Comparison of ENCODE assay signal across 8 cellular contexts in genomic region chr3:49674491-49674983, GRCh38. TPM values are rescaled to one million over a fixed set of nuclear protein-coding genes. Genes with fewer than 3 reads are reported as not detected.
DNase-seq lines count a peak whose midpoint lies in the region; ATAC-seq and TF ChIP-seq lines count a peak whose summit lies in the region.

No MANE protein-coding gene starts in this region.

- no peak for TF ChIP-seq CTCF in foreskin keratinocyte (conservative IDR thresholded peaks at IDR 0.05)

- no peak overlapping the region for H3K27ac ChIP-seq in foreskin keratinocyte

- H3K4me3 ChIP-seq in skeletal muscle cell (ENCODE audit: low read depth, low read length): peak overlapping the region; percentile 78

- peak; percentile 18 for ATAC-seq in GM18868 (IDR thresholded peaks at IDR 0.05; ENCODE audit: unreplicated experiment)
- peak; percentile 14 for ATAC-seq in HG03025 (IDR thresholded peaks at IDR 0.05; ENCODE audit: low FRiP score, unreplicated experiment)
- ATAC-seq in activated CD4-positive, alpha-beta T cell treated with anti-CD3 and anti-CD28 coated beads for 36 hours: peak; percentile 5
- peak; percentile 4 for ATAC-seq in foreskin keratinocyte

- H3K4me1 Mint-ChIP-seq in activated CD4-positive, alpha-beta T cell treated with anti-CD3 and anti-CD28 coated beads for 36 hours: peaks cover 29% of the 10 kb centered on the region

- no peaks in the 10 kb centered on the region for H3K4me1 ChIP-seq in foreskin keratinocyte

- peak overlapping the region; percentile 88 for H3K4me3 Mint-ChIP-seq in activated CD4-positive, alpha-beta T cell treated with anti-CD3 and anti-CD28 coated beads for 36 hours

- POLR2A ChIA-PET in activated CD4-positive, alpha-beta T cell treated with anti-CD3 and anti-CD28 coated beads for 36 hours (lab: Charles Lee): no interaction called here

- H3K9me3 Mint-ChIP-seq in activated CD4-positive, alpha-beta T cell treated with anti-CD3 and anti-CD28 coated beads for 36 hours (ENCODE audit: low read depth): no peaks in the 10 kb centered on the region

- peak; percentile 49 for DNase-seq in activated CD4-positive, alpha-beta T cell treated with anti-CD3 and anti-CD28 coated beads for 36 hours
- no peak for DNase-seq in foreskin keratinocyte
- DNase-seq in skeletal muscle cell (ENCODE audit: low read depth): no peak
- no peak for DNase-seq in DMS114 treated with DMSO at 0.1 percent for 48 hours (lab: John Stamatoyannopoulos, UW; ENCODE audit: unreplicated experiment)
- no peak for DNase-seq in cerebellar cortex (ENCODE audit: low spot score)
- no peak for DNase-seq in EL

- peak overlapping the region; percentile 77 for H3K27ac Mint-ChIP-seq in activated CD4-positive, alpha-beta T cell treated with anti-CD3 and anti-CD28 coated beads for 36 hours

- intact Hi-C loops in activated CD4-positive, alpha-beta T cell treated with anti-CD3 and anti-CD28 coated beads for 36 hours (cut with DNase I, micrococcal nuclease): loop anchor here (1.0 to 5.0 kb wide), 21 partner anchors 14 to 776 kb away; partner anchors contain the start of genes MST1 (in 2 of the 2), RNF123 (in 2 of the 2), AMIGO3 (in 1 of the 2) and ARIH2 (in 1 of the 2)

- H3K27me3 Mint-ChIP-seq in activated CD4-positive, alpha-beta T cell treated with anti-CD3 and anti-CD28 coated beads for 36 hours: no peaks in the 10 kb centered on the region

- peaks cover 15% of the 10 kb centered on the region for H3K36me3 Mint-ChIP-seq in activated CD4-positive, alpha-beta T cell treated with anti-CD3 and anti-CD28 coated beads for 36 hours (ENCODE audit: low read depth)

- CTCF ChIA-PET in activated CD4-positive, alpha-beta T cell treated with anti-CD3 and anti-CD28 coated beads for 36 hours (lab: Charles Lee): no interaction called here

- H3K27me3 ChIP-seq in foreskin keratinocyte: no peaks in the 10 kb centered on the region

RNA-seq across cellular contexts. Expression of gene APEH, which starts 0.4 kb away (rescaled TPM):
- 100 to 1,000 TPM; 110 to 137 TPM for total RNA-seq in activated CD4-positive, alpha-beta T cell treated with anti-CD3 and anti-CD28 coated beads for 36 hours
- 158 and 176 TPM in 2 replicates for total RNA-seq in foreskin keratinocyte
- polyA plus RNA-seq in foreskin keratinocyte: 130 and 144 TPM in 2 replicates

RNA-seq across cellular contexts. Expression of gene MST1, which starts 14.7 kb away (rescaled TPM):
- 1 to 10 TPM; 8.7 to 9.7 TPM for total RNA-seq in activated CD4-positive, alpha-beta T cell treated with anti-CD3 and anti-CD28 coated beads for 36 hours
- total RNA-seq in foreskin keratinocyte: 5.6 and 7.5 TPM in 2 replicates
- 6.0 and 6.1 TPM in 2 replicates for polyA plus RNA-seq in foreskin keratinocyte

RNA-seq across cellular contexts. Expression of gene RNF123, which starts 14.8 kb away (rescaled TPM):
- total RNA-seq in activated CD4-positive, alpha-beta T cell treated with anti-CD3 and anti-CD28 coated beads for 36 hours: 10 to 100 TPM; 25.2 to 32.7 TPM
- total RNA-seq in foreskin keratinocyte: 19.2 and 22.8 TPM in 2 replicates
- 19.0 and 20.8 TPM in 2 replicates for polyA plus RNA-seq in foreskin keratinocyte

RNA-seq across cellular contexts. Expression of gene AMIGO3, which starts 44.9 kb away (rescaled TPM):
- under 1 TPM in 1 of 2 experiments, not detected in 1; 0.07 TPM for total RNA-seq in activated CD4-positive, alpha-beta T cell treated with anti-CD3 and anti-CD28 coated beads for 36 hours
- total RNA-seq in foreskin keratinocyte: not detected in 2 replicates
- 0.32 and 0.34 TPM in 2 replicates for polyA plus RNA-seq in foreskin keratinocyte

RNA-seq across cellular contexts. Expression of gene GMPPB, which starts 49.2 kb away (rescaled TPM):
- total RNA-seq in activated CD4-positive, alpha-beta T cell treated with anti-CD3 and anti-CD28 coated beads for 36 hours: 10 to 100 TPM; 21.0 to 32.1 TPM
- 41.4 and 44.5 TPM in 2 replicates for total RNA-seq in foreskin keratinocyte
- 54.8 and 57.5 TPM in 2 replicates for polyA plus RNA-seq in foreskin keratinocyte
